Comparison of ENCODE assay signal across 34 cellular contexts in genomic region chr1:171863531-171863930, GRCh38.
"Had no signal": no experiment of that assay in that cellular context is flagged by ENCODE, and none has a peak within 500 bp of the region (broad histone marks: within the 10 kb centered on the region; RNA-seq: fewer than 3 reads in every experiment).

No MANE protein-coding gene starts in this region.

- H3K4me2 ChIP-seq: KMS-11 had no signal

- H3K9ac ChIP-seq: KMS-11 had no signal

- H3K9me3 ChIP-seq: MG63 had no signal

- H3K27ac ChIP-seq: KMS-11 had no signal

- H3K36me3 ChIP-seq: MG63 had no signal

- H3K4me3 ChIP-seq: MG63 had no signal

- DNase-seq: Karpas-422, Kasumi-1, KG1, MG63, MM.1S, MV-4-11, NCI-H1048, NCI-H1092, NCI-H1092 treated with DMSO at 0.1 percent for 48 hours, NCI-H1105, NCI-H1105 treated with DMSO at 0.1 percent for 48 hours, NCI-H1417, NCI-H1417 treated with DMSO at 0.1 percent for 48 hours, NCI-H1436, NCI-H1436 treated with DMSO at 0.1 percent for 48 hours, NCI-H146, NCI-H1694, NCI-H1694 treated with DMSO at 0.1 percent for 48 hours, NCI-H187, NCI-H187 treated with DMSO at 0.1 percent for 48 hours, NCI-H1930, NCI-H2029, NCI-H2029 treated with DMSO at 0.1 percent for 48 hours, NCI-H2081, NCI-H2081 treated with DMSO at 0.1 percent for 48 hours, NCI-H2107, NCI-H2171, NCI-H2171 treated with DMSO at 0.1 percent for 48 hours, NCI-H2227 treated with DMSO at 0.1 percent for 48 hours, NCI-H226, NCI-H345, NCI-H446, NCI-H446 treated with DMSO at 0.1 percent for 48 hours had no signal
